ENCODE assay signal across 8 cellular contexts in genomic region chr1:205812271-205812877, GRCh38. TPM values are rescaled to one million over a fixed set of nuclear protein-coding genes. Genes with fewer than 3 reads are reported as not detected.
DNase-seq lines count a peak whose midpoint lies in the region; ATAC-seq and TF ChIP-seq lines count a peak whose summit lies in the region.

No MANE protein-coding gene starts in this region.

- TF ChIP-seq CTCF in lower leg skin (IDR thresholded peaks at IDR 0.05) (no peak), stomach (IDR thresholded peaks at IDR 0.05) (no peak)

- peak overlapping the region; percentile 93 to 94 (median 93) for H3K27ac ChIP-seq in stomach

- intact Hi-C loops in lower leg skin (cut with DNase I; ENCODE audit: low total_unique reads) (no loop called here), stomach (cut with DNase I; ENCODE audit: low total_unique reads) (no loop called here)

- 1 to 3% methylated on average over 13 to 15 of the region's 16 CpGs for whole genome bisulfite sequencing in lower leg skin, 2 donors
- WGBS in stomach, 5 donors = 0 to 4% (median 3%) methylated on average over 10 to 16 of the region's 16 CpGs

- peak overlapping the region; percentile 71 for H3K4me3 ChIP-seq in lower leg skin (ENCODE audit: low read depth, poor library complexity, severe bottlenecking)
- H3K4me3 ChIP-seq in stomach = peak overlapping the region; percentile 81 to 95 (median 86)

- DNase-seq in C1 segment of cervical spinal cord (lab: John Stamatoyannopoulos, UW) (peak in 12 of 14 donors; percentile 37 to 83 (median 72)), RPMI8226 (peak; percentile 22), dedifferentiated amniotic fluid mesenchymal stem cell (ENCODE audit: extremely low spot score) (peak; percentile 17), lower leg skin (ENCODE audit: low spot score in 2 of 2) (peak in 1 of 2 donors; percentile 20), stomach (no peak), kidney tubule cell (ENCODE audit: low spot score) (no peak), MV-4-11 (lab: John Stamatoyannopoulos, UW) (no peak)

- TF ChIP-seq POLR2A in lower leg skin (IDR thresholded peaks at IDR 0.05) = no peak
- no peak for TF ChIP-seq POLR2A in stomach (IDR thresholded peaks at IDR 0.05)

- TF ChIP-seq EP300 in stomach (IDR thresholded peaks at IDR 0.05) = no peak

- peaks cover 43 to 64% (median 53%) of the 10 kb centered on the region in 4 donors for H3K4me1 ChIP-seq in stomach

- H3K9me3 ChIP-seq in stomach = no peaks in the 10 kb centered on the region

- no peaks in the 10 kb centered on the region for H3K27me3 ChIP-seq in stomach

- peaks cover 0 to 17% (median 16%) of the 10 kb centered on the region in 4 donors for H3K36me3 ChIP-seq in stomach

- ATAC-seq in GM21619 (IDR thresholded peaks at IDR 0.05; ENCODE audit: unreplicated experiment) = peak; percentile 7

RNA-seq across cellular contexts. Expression of gene SLC41A1, which starts 0.6 kb away (rescaled TPM):
- total RNA-seq in lower leg skin (10 to 100 TPM; 12.8 to 22.0 (median 15.8) TPM), stomach (10 to 100 TPM in 4 of 5 donors, 1 to 10 TPM in 1; 9.0 to 46.2 (median 24.4) TPM)
- polyA plus RNA-seq in stomach = 10 to 100 TPM in 1 of 3 donors, 1 to 10 TPM in 2; 8.2 to 13.2 (median 9.0) TPM

RNA-seq across cellular contexts. Expression of gene RAB29, which starts 37.1 kb away (rescaled TPM):
- 10 to 100 TPM in 2 of 4 donors, 1 to 10 TPM in 2; 5.3 to 11.5 (median 9.8) TPM for total RNA-seq in lower leg skin
- total RNA-seq in stomach = 10 to 100 TPM in 3 of 5 donors, 1 to 10 TPM in 2; 4.7 to 38.4 (median 11.3) TPM
- polyA plus RNA-seq in stomach = 10 to 100 TPM in 2 of 3 donors, 1 to 10 TPM in 1; 5.2 to 15.1 (median 11.8) TPM

RNA-seq across cellular contexts. Expression of gene PM20D1, which starts 37.6 kb away (rescaled TPM):
- 10 to 100 TPM in 3 of 4 donors, 1 to 10 TPM in 1; 6.5 to 89.1 (median 35.0) TPM for total RNA-seq in lower leg skin
- 10 to 100 TPM in 1 of 5 donors, 1 to 10 TPM in 3, not detected in 1; 1.2 to 12.3 (median 3.1) TPM for total RNA-seq in stomach
- 1 to 10 TPM in 1 of 3 donors, under 1 TPM in 1, not detected in 1; 0.45 to 3.6 TPM for polyA plus RNA-seq in stomach

Comparison
In these comparisons a context has a peak if more than half of its experiments do, and no peak if none do; other contexts are left out.
1. DNase-seq: peak in C1 segment of cervical spinal cord (12 of 14), RPMI8226 (single experiment) and dedifferentiated amniotic fluid mesenchymal stem cell (single experiment); none in stomach (single experiment), kidney tubule cell (single experiment) and MV-4-11 (single experiment).